ENCODE assay signal across 19 cellular contexts in genomic region chr3:152622813-152623167, GRCh38.
DNase-seq lines count a peak whose midpoint lies in the region; ATAC-seq, FAIRE-seq and TF ChIP-seq lines count a peak whose summit lies in the region.
"Had no signal": no experiment of that assay in that cellular context is flagged by ENCODE, and none has a peak within 500 bp of the region (broad histone marks: within the 10 kb centered on the region; RNA-seq: fewer than 3 reads in every experiment).

No MANE protein-coding gene starts in this region.

- H3K36me3 ChIP-seq in HepG2 (replicated peaks in 1 of 2; ENCODE audit: control insufficient read depth in 1 of 2, insufficient read depth in 2 of 2, low read length in 2 of 2) = no peaks in the 10 kb centered on the region
- no peaks in the 10 kb centered on the region for H3K36me3 ChIP-seq in osteoblast (ENCODE audit: insufficient read depth, low read length)
- H3K36me3 ChIP-seq: BE2C, SJSA1 had no signal

- no peak for FAIRE-seq in HepG2 (lab: Jason Lieb, UNC)
- FAIRE-seq: D721Med had no signal

- no peak for TF ChIP-seq POLR2A in HepG2 (IDR thresholded peaks at IDR 0.05; ENCODE audit: insufficient read depth in 1 of 2, low read depth in 2 of 2, low read length in 2 of 2)

- intact Hi-C loops in HepG2 (cut with micrococcal nuclease; ENCODE audit: unreplicated experiment) = no loop called here

- H3K4me2 ChIP-seq in HepG2 (ENCODE audit: low read depth, low read length) (no peak overlapping the region), osteoblast (ENCODE audit: insufficient read depth, low read length) (no peak overlapping the region)

- H4K20me1 ChIP-seq in HepG2 (ENCODE audit: insufficient read depth, low read length) (no peaks in the 10 kb centered on the region), osteoblast (ENCODE audit: insufficient read depth, low read length) (no peaks in the 10 kb centered on the region)

- H3K4me3 ChIP-seq in HepG2 (replicated peaks in 1 of 3; ENCODE audit: insufficient read depth in 1 of 3, low read depth in 2 of 3, low read length in 3 of 3) = no peak overlapping the region
- H3K4me3 ChIP-seq in osteoblast (ENCODE audit: insufficient read depth, low read length) = no peak overlapping the region
- H3K4me3 ChIP-seq: SJSA1 had no signal

- TF ChIP-seq EP300 in HepG2 (IDR thresholded peaks at IDR 0.05; ENCODE audit: low read depth in 2 of 2, low read length in 2 of 2) = no peak
- TF ChIP-seq EP300 in HepG2 (CRISPR knock-in tag; IDR thresholded peaks at IDR 0.05; ENCODE audit: borderline replicate concordance) = no peak

- H2AFZ ChIP-seq in HepG2 (ENCODE audit: low read length) (no peak overlapping the region), osteoblast (ENCODE audit: low read length) (no peak overlapping the region)

- CTCF ChIA-PET in HepG2 (lab: Yijun Ruan, JAX; ENCODE audit: low intra/inter-chr PET ratio, low total read pairs) = no interaction called here

- DNase-seq in DMS53 (lab: John Stamatoyannopoulos, UW) (peak; percentile 9), DMS53 treated with DMSO at 0.1 percent for 48 hours (lab: John Stamatoyannopoulos, UW; ENCODE audit: unreplicated experiment) (no peak), caudate nucleus (lab: John Stamatoyannopoulos, UW) (no peak), HepG2 (ENCODE audit: low spot score) (no peak), HT-29 (ENCODE audit: low spot score) (no peak), NCI-H226 (no peak), osteoblast (ENCODE audit: insufficient read length, low spot score, missing footprints) (no peak)
- DNase-seq: BE2C; CD4-positive, alpha-beta T cell; H7; NCI-H1417; NCI-H187 treated with DMSO at 0.1 percent for 48 hours; NCI-H748 treated with DMSO at 0.1 percent for 48 hours; OCI-M1 had no signal

- TF ChIP-seq CTCF in HepG2 (CRISPR knock-in tag; IDR thresholded peaks at IDR 0.05) = no peak
- TF ChIP-seq CTCF in osteoblast (IDR thresholded peaks at IDR 0.05; ENCODE audit: extremely low read depth, low read depth, low read length) = no peak

- no peak for TF ChIP-seq RAD21 in HepG2 (CRISPR knock-in tag; IDR thresholded peaks at IDR 0.05)

- in situ Hi-C loops in HepG2 (cut with HindIII; ENCODE audit: extremely low pct_ligation_motif_present, low pct_unique_long_range_greater_than_20kb) = no loop called here

- no peak for ATAC-seq in HepG2

- no peaks in the 10 kb centered on the region for H3K79me2 ChIP-seq in HepG2 (ENCODE audit: insufficient read depth, low read length)
- no peaks in the 10 kb centered on the region for H3K79me2 ChIP-seq in osteoblast (ENCODE audit: insufficient read depth, low read length)

- H3K27ac ChIP-seq in caudate nucleus (ENCODE audit: low read depth, low read length) = peak overlapping the region; percentile 84
- H3K27ac ChIP-seq in layer of hippocampus (ENCODE audit: low read depth, low read length) = peak overlapping the region; percentile 36
- H3K27ac ChIP-seq in HepG2 (ENCODE audit: extremely low read length, insufficient read depth, low read length) = no peak overlapping the region
- H3K27ac ChIP-seq in osteoblast (ENCODE audit: low read depth, low read length) = no peak overlapping the region
- H3K27ac ChIP-seq: 22Rv1, RWPE1, SJSA1 had no signal

- H3K9ac ChIP-seq in HepG2 (ENCODE audit: insufficient read depth, low read depth, low read length) = no peak overlapping the region

- H3K4me1 ChIP-seq in HepG2 (ENCODE audit: insufficient read depth, low read length) (no peaks in the 10 kb centered on the region), osteoblast (ENCODE audit: insufficient read depth, low read length) (no peaks in the 10 kb centered on the region)
- H3K4me1 ChIP-seq: BE2C, SJSA1 had no signal

- BruUV-seq in HepG2 (replicated peaks; lab: Mats Ljungman, UMichigan) = no TSS peak

- H3K27me3 ChIP-seq in layer of hippocampus (ENCODE audit: control insufficient read depth, insufficient read depth, low read length) (no peaks in the 10 kb centered on the region), HepG2 (ENCODE audit: control insufficient read depth in 1 of 2, insufficient read depth in 2 of 2, low read length in 2 of 2) (no peaks in the 10 kb centered on the region), osteoblast (ENCODE audit: insufficient read depth, low read length) (peaks cover 7% of the 10 kb centered on the region)
- H3K27me3 ChIP-seq: BE2C had no signal

- WGBS in HepG2 (ENCODE audit: low lambda C conversion rate) = 2% methylated on average over 2 of the region's 2 CpGs

- POLR2A ChIA-PET in HepG2 (lab: Yijun Ruan, JAX) = no interaction called here

- H3K9me3 ChIP-seq in HepG2 (ENCODE audit: low read length) (no peaks in the 10 kb centered on the region), osteoblast (ENCODE audit: low read depth, low read length) (no peaks in the 10 kb centered on the region)
- H3K9me3 ChIP-seq: BE2C, SJSA1 had no signal

TF ChIP-seq in HepG2, 621 proteins besides CTCF, POLR2A, EP300 and RAD21 (continues in another document):
- TF ChIP-seq SRSF9 (IDR thresholded peaks at IDR 0.05; ENCODE audit: borderline replicate concordance, insufficient read depth, low read depth, low read length, poor library complexity, severe bottlenecking) (no peak), ZNF275 (CRISPR knock-in tag; IDR thresholded peaks at IDR 0.05; ENCODE audit: borderline replicate concordance) (no peak), SRSF4 (IDR thresholded peaks at IDR 0.05; ENCODE audit: low read depth, low read length, poor library complexity, severe bottlenecking) (no peak), KLF6 (CRISPR knock-in tag; IDR thresholded peaks at IDR 0.05) (no peak), SKI (IDR thresholded peaks at IDR 0.05; ENCODE audit: partially characterized antibody) (no peak), ZFP41 (CRISPR knock-in tag; IDR thresholded peaks at IDR 0.05; ENCODE audit: borderline replicate concordance) (no peak), NCOA2 (CRISPR knock-in tag; IDR thresholded peaks at IDR 0.05) (no peak), ZNF709 (CRISPR knock-in tag; IDR thresholded peaks at IDR 0.05) (no peak), KLF16 (CRISPR knock-in tag; IDR thresholded peaks at IDR 0.05) (no peak), ZHX2 (IDR thresholded peaks at IDR 0.05; ENCODE audit: low read depth) (no peak), ZHX2 (CRISPR knock-in tag; IDR thresholded peaks at IDR 0.05; ENCODE audit: borderline replicate concordance) (no peak), MTF2 (CRISPR knock-in tag; IDR thresholded peaks at IDR 0.05; ENCODE audit: borderline replicate concordance) (no peak)

Comparison
In these comparisons a context has a peak if more than half of its experiments do, and no peak if none do; other contexts are left out.
1. H3K27ac ChIP-seq: peak in caudate nucleus (single experiment) and layer of hippocampus (single experiment); none in HepG2 (single experiment) and osteoblast (single experiment).